ENCODE assay signal across 1 cellular context in genomic region chr15:75620776-75621536, GRCh38.
TF ChIP-seq lines count a peak whose summit lies in the region.

No MANE protein-coding gene starts in this region.

TF ChIP-seq in endothelial cell of umbilical vein, 7 proteins besides CTCF, POLR2A, EP300 and RAD21:
- peak; percentile 68 for TF ChIP-seq FOS (IDR thresholded peaks at IDR 0.05; ENCODE audit: borderline replicate concordance, insufficient read depth, low read length)
- TF ChIP-seq POLR2AphosphoS5 (IDR thresholded peaks at IDR 0.05; ENCODE audit: insufficient read depth, low read depth, low read length): no peak
- peak; percentile 68 for TF ChIP-seq JUN (IDR thresholded peaks at IDR 0.05; ENCODE audit: borderline replicate concordance, insufficient read depth, insufficient read length, low read depth)
